22 cellular contexts compared by ENCODE assay signal in the genomic region with DNA sequence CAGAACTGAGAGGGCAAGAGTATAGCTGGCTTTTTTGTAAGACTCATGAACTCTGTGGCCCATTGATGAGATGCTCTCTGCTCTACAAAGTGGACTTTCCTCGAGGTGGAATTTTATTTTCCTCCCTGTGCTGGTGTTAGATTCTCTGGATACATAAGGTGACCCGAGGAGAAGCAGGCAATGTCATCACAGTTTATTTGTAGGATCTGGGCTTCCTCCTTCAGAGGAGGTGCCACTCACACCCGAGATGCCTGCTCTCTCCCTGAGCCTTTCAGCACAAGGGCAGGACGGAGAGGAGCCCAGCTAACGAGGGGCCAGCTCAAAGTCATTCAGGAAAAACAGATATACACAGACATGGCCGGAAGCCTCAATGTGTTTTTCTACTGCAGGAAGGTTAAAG.
"Had no signal": no experiment of that assay in that cellular context is flagged by ENCODE, and none has a peak within 500 bp of the region (broad histone marks: within the 10 kb centered on the region; RNA-seq: fewer than 3 reads in every experiment).

No MANE protein-coding gene starts in this region.

- H3K4me1 Mint-ChIP-seq: activated naive CD4-positive, alpha-beta T cell treated with anti-CD3 and anti-CD28 coated beads, Interleukin-2, amount 50 U/mL, for 24 hours; IgD-negative memory B cell had no signal

- ATAC-seq: activated CD8-positive, alpha-beta T cell treated with anti-CD3 and anti-CD28 coated beads, Interleukin-2, amount 10 ng/mL, durations not matched to agents 7 days and 5 days; PC-3; WTC11 had no signal

- H3K36me3 Mint-ChIP-seq: activated naive CD4-positive, alpha-beta T cell treated with anti-CD3 and anti-CD28 coated beads, Interleukin-2, amount 50 U/mL, for 24 hours; IgD-negative memory B cell had no signal

- DNase-seq: activated CD4-positive, alpha-beta T cell treated with anti-CD3 and anti-CD28 coated beads for 48 hours; activated CD4-positive, alpha-beta T cell treated with anti-CD3 and anti-CD28 coated beads, Interleukin-2, amount 50 U/mL, for 4 hours; activated CD4-positive, CD25-positive, alpha-beta regulatory T cell treated with anti-CD3 and anti-CD28 coated beads, Interleukin-2, amount 50 U/mL, for 72 hours; activated CD8-positive, alpha-beta memory T cell treated with anti-CD3 and anti-CD28 coated beads, Interleukin-2, amount 50 U/mL, for 48 hours; activated CD8-positive, alpha-beta T cell treated with anti-CD3 and anti-CD28 coated beads, Interleukin-2, amount 10 ng/mL, durations not matched to agents 7 days and 5 days; activated effector memory CD4-positive, alpha-beta T cell treated with Interleukin-2 at 50 U/mL for 16 hours; activated naive CD4-positive, alpha-beta T cell; activated T-cell treated with anti-CD3 and anti-CD28 coated beads, Interleukin-2, amount 50 U/mL, for 1 hour; aorta; KG1; NCI-H1092 treated with DMSO at 0.1 percent for 48 hours; NCI-H1417 treated with DMSO at 0.1 percent for 48 hours; NCI-H1694 treated with DMSO at 0.1 percent for 48 hours; NCI-H2029 treated with DMSO at 0.1 percent for 48 hours; NCI-H345; NCI-H510A treated with DMSO at 0.1 percent for 48 hours; PC-3; SHP77 treated with DMSO at 0.1 percent for 48 hours had no signal

- H3K27ac Mint-ChIP-seq: activated CD8-positive, alpha-beta T cell treated with anti-CD3 and anti-CD28 coated beads, Interleukin-2, amount 10 ng/mL, durations not matched to agents 7 days and 5 days; activated naive CD4-positive, alpha-beta T cell treated with anti-CD3 and anti-CD28 coated beads, Interleukin-2, amount 50 U/mL, for 24 hours; T-helper 1 cell treated with Interleukin-12 subunit alpha and Interleukin-12 subunit beta and Interleukin-4 antibody, amounts not matched to agents 30 μg/mL and 1 μg/mL, for 36 hours; WTC11 had no signal

- H3K4me3 Mint-ChIP-seq: activated CD8-positive, alpha-beta T cell treated with anti-CD3 and anti-CD28 coated beads, Interleukin-2, amount 10 ng/mL, durations not matched to agents 7 days and 5 days; activated naive CD4-positive, alpha-beta T cell treated with anti-CD3 and anti-CD28 coated beads, Interleukin-2, amount 50 U/mL, for 24 hours; IgD-negative memory B cell; T-helper 1 cell treated with Interleukin-12 subunit alpha and Interleukin-12 subunit beta and Interleukin-4 antibody, amounts not matched to agents 30 μg/mL and 1 μg/mL, for 36 hours; WTC11 had no signal

- H3K9me3 Mint-ChIP-seq: activated naive CD4-positive, alpha-beta T cell treated with anti-CD3 and anti-CD28 coated beads, Interleukin-2, amount 50 U/mL, for 24 hours; T-helper 1 cell treated with Interleukin-12 subunit alpha and Interleukin-12 subunit beta and Interleukin-4 antibody, amounts not matched to agents 30 μg/mL and 1 μg/mL, for 36 hours; WTC11 had no signal

- H3K27me3 Mint-ChIP-seq: IgD-negative memory B cell had no signal
